ENCODE assay signal across 20 cellular contexts in the genomic region with DNA sequence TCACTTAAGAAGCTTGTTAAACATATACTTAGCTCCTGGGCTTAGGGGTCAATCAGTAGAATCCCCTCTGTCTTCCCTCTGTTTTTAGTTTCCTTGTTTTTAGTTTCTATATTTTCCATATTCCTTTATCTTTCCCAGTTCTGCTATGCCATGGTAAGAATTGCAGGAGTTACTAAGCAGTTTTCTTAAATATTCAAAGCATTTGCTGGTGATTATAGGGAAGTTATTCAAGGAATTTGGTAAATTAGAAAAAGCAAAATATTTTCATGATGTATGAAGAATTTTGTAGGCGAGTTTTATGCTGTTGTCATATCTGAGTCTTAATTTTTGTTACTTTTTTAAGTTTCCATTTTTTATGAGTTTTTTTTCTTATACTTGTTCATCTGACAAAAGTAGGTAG.
DNase-seq lines count a peak whose midpoint lies in the region; ATAC-seq, FAIRE-seq and TF ChIP-seq lines count a peak whose summit lies in the region.
"Had no signal": no experiment of that assay in that cellular context is flagged by ENCODE, and none has a peak within 500 bp of the region (broad histone marks: within the 10 kb centered on the region; RNA-seq: fewer than 3 reads in every experiment).

No MANE protein-coding gene starts in this region.

- H3K36me3 ChIP-seq in GM23248 (ENCODE audit: low read depth): no peaks in the 10 kb centered on the region

- H3K4me1 ChIP-seq in A549 (peaks cover 27% of the 10 kb centered on the region), GM23248 (ENCODE audit: insufficient read depth) (peaks cover 32% of the 10 kb centered on the region)
- H3K4me1 ChIP-seq: BLaER1 had no signal

- H3K79me2 ChIP-seq in GM23248 (ENCODE audit: insufficient read depth): no peaks in the 10 kb centered on the region

- no peak for TF ChIP-seq RAD21 in A549 (conservative IDR thresholded peaks at IDR 0.05 in 1 of 2, IDR thresholded peaks at IDR 0.05 in 1 of 2)

- POLR2A ChIA-PET in A549 (lab: Yijun Ruan, JAX): no interaction called here

- FAIRE-seq in A549 (lab: Jason Lieb, UNC): no peak
- FAIRE-seq: D721Med, RCC 7860 had no signal

- H3K27ac ChIP-seq in A549 (no peak overlapping the region), GM23248 (no peak overlapping the region)
- H3K27ac ChIP-seq: BLaER1 had no signal

- H3K27me3 Mint-ChIP-seq in chondrocyte (ENCODE audit: low read depth): no peaks in the 10 kb centered on the region
- no peaks in the 10 kb centered on the region for H3K27me3 Mint-ChIP-seq in natural killer cell treated with Interleukin-12 subunit alpha and Interleukin-12 subunit beta and Interleukin-15 and Interleukin-18, amount 100 ng/mL, for 72 hours

- no peak for TF ChIP-seq POLR2A in A549 (IDR thresholded peaks at IDR 0.05; ENCODE audit: low read length)

- H3K9ac ChIP-seq in GM23248: no peak overlapping the region
- H3K9ac ChIP-seq: BLaER1 had no signal

- peaks cover 55% of the 10 kb centered on the region for H3K4me1 Mint-ChIP-seq in chondrocyte (ENCODE audit: low read depth)
- peaks cover 0 to 4% of the 10 kb centered on the region in 2 donors for H3K4me1 Mint-ChIP-seq in natural killer cell treated with Interleukin-12 subunit alpha and Interleukin-12 subunit beta and Interleukin-15 and Interleukin-18, amount 100 ng/mL, for 72 hours (ENCODE audit: low read depth in 2 of 2)

- H3K9me2 ChIP-seq in GM23248 (ENCODE audit: insufficient read depth): no peaks in the 10 kb centered on the region

- peaks cover 12% of the 10 kb centered on the region; the same call in 1 of the 2 replicates for H3F3A ChIP-seq in GM23248 (ENCODE audit: insufficient read depth)

- DNase-seq in A549 (ENCODE audit: low read depth in 1 of 2, low spot score in 1 of 2) (no peak), GM23248 (no peak), chondrocyte (ENCODE audit: low spot score) (no peak), hepatic stellate cell (ENCODE audit: low spot score) (peak; percentile 14), NCI-H524 treated with DMSO at 0.1 percent for 48 hours (lab: John Stamatoyannopoulos, UW) (no peak), NCI-H345 (lab: John Stamatoyannopoulos, UW) (no peak)
- no peak for DNase-seq in natural killer cell treated with Interleukin-12 subunit alpha and Interleukin-12 subunit beta and Interleukin-15 and Interleukin-18, amount 100 ng/mL, for 72 hours (ENCODE audit: low spot score)
- DNase-seq: 8988T; CD8-positive, alpha-beta T cell; DMS79 treated with DMSO at 0.1 percent for 48 hours; H7; NCI-H1105; NCI-H1694; NCI-H2081 treated with DMSO at 0.1 percent for 48 hours; NCI-H748 treated with DMSO at 0.1 percent for 48 hours had no signal

- no peak for ATAC-seq in A549
- no peak for ATAC-seq in HG03039 (IDR thresholded peaks at IDR 0.05; ENCODE audit: unreplicated experiment)
- ATAC-seq in natural killer cell treated with Interleukin-12 subunit alpha and Interleukin-12 subunit beta and Interleukin-15 and Interleukin-18, amount 100 ng/mL, for 72 hours: no peak
- ATAC-seq: CD8-positive, alpha-beta T cell; Right ventricle myocardium inferior had no signal

- H3K9me3 Mint-ChIP-seq in chondrocyte (ENCODE audit: low read depth): no peaks in the 10 kb centered on the region
- no peaks in the 10 kb centered on the region for H3K9me3 Mint-ChIP-seq in natural killer cell treated with Interleukin-12 subunit alpha and Interleukin-12 subunit beta and Interleukin-15 and Interleukin-18, amount 100 ng/mL, for 72 hours
- H3K9me3 Mint-ChIP-seq: CD8-positive, alpha-beta T cell had no signal

- 75% methylated on average over 1 of the region's 1 CpG for WGBS in A549 (ENCODE audit: missing lambda C conversion rate)
- 54 to 56% methylated on average over 1 of the region's 1 CpG for WGBS in GM23248 (ENCODE audit: low coverage in 1 of 2, low lambda C conversion rate in 2 of 2, missing lambda C conversion rate in 2 of 2), 2 experiments

- H3K4me3 Mint-ChIP-seq in chondrocyte (ENCODE audit: unreplicated experiment): no peak overlapping the region
- H3K4me3 Mint-ChIP-seq in natural killer cell treated with Interleukin-12 subunit alpha and Interleukin-12 subunit beta and Interleukin-15 and Interleukin-18, amount 100 ng/mL, for 72 hours: no peak overlapping the region
- H3K4me3 Mint-ChIP-seq: CD8-positive, alpha-beta T cell had no signal

- H2AFZ ChIP-seq in GM23248: no peak overlapping the region

- 0 out of 3 replicates have a peak overlapping the region, but pooled peaks have one; percentile 17 for H3K4me2 ChIP-seq in A549
- peak overlapping the region; percentile 22 for H3K4me2 ChIP-seq in GM23248 (ENCODE audit: unreplicated experiment)
- H3K4me2 ChIP-seq: BLaER1 had no signal

- no peaks in the 10 kb centered on the region for H3K27me3 ChIP-seq in GM23248 (replicated peaks; ENCODE audit: insufficient read depth)
- H3K27me3 ChIP-seq: BLaER1 had no signal

- H3K4me3 ChIP-seq in A549: no peak overlapping the region
- H3K4me3 ChIP-seq in GM23248: peak overlapping the region; percentile 23
- H3K4me3 ChIP-seq: BLaER1 had no signal

- no peaks in the 10 kb centered on the region for H3K36me3 Mint-ChIP-seq in chondrocyte (ENCODE audit: low read depth)
- no peaks in the 10 kb centered on the region for H3K36me3 Mint-ChIP-seq in natural killer cell treated with Interleukin-12 subunit alpha and Interleukin-12 subunit beta and Interleukin-15 and Interleukin-18, amount 100 ng/mL, for 72 hours

- CTCF ChIA-PET in A549 (lab: Yijun Ruan, JAX): no interaction called here

- H4K20me1 ChIP-seq in GM23248 (ENCODE audit: insufficient read depth): no peaks in the 10 kb centered on the region
- H4K20me1 ChIP-seq: BLaER1 had no signal

- TF ChIP-seq EP300 in A549 (IDR thresholded peaks at IDR 0.05): no peak

- no peaks in the 10 kb centered on the region for H3K9me3 ChIP-seq in A549
- no peaks in the 10 kb centered on the region for H3K9me3 ChIP-seq in GM23248 (ENCODE audit: low read depth)

- in situ Hi-C loops in GM23248 (cut with MboI): no loop called here

- TF ChIP-seq CTCF in A549 (IDR thresholded peaks at IDR 0.05) (no peak), chondrocyte (IDR thresholded peaks at IDR 0.05) (no peak)

- peak overlapping the region; percentile 77 for H3K27ac Mint-ChIP-seq in chondrocyte (ENCODE audit: unreplicated experiment)
- no peak overlapping the region for H3K27ac Mint-ChIP-seq in natural killer cell treated with Interleukin-12 subunit alpha and Interleukin-12 subunit beta and Interleukin-15 and Interleukin-18, amount 100 ng/mL, for 72 hours
- H3K27ac Mint-ChIP-seq: CD8-positive, alpha-beta T cell had no signal

TF ChIP-seq in A549, 52 proteins besides CTCF, POLR2A, EP300 and RAD21:
- no peak for TF ChIP-seq EHF (CRISPR knock-in tag; IDR thresholded peaks at IDR 0.05)
- TF ChIP-seq JUN (IDR thresholded peaks at IDR 0.05): no peak
- no peak for TF ChIP-seq MAFK (IDR thresholded peaks at IDR 0.05; ENCODE audit: partially characterized antibody)
- no peak for TF ChIP-seq RFX5 (IDR thresholded peaks at IDR 0.05)
- no peak for TF ChIP-seq SREBF2 (IDR thresholded peaks at IDR 0.05)
- no peak for TF ChIP-seq HOXB5 (CRISPR knock-in tag; IDR thresholded peaks at IDR 0.05)
- TF ChIP-seq, protein P1, sequence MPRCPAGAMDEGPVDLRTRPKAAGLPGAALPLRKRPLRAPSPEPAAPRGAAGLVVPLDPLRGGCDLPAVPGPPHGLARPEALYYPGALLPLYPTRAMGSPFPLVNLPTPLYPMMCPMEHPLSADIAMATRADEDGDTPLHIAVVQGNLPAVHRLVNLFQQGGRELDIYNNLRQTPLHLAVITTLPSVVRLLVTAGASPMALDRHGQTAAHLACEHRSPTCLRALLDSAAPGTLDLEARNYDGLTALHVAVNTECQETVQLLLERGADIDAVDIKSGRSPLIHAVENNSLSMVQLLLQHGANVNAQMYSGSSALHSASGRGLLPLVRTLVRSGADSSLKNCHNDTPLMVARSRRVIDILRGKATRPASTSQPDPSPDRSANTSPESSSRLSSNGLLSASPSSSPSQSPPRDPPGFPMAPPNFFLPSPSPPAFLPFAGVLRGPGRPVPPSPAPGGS (IDR thresholded peaks at IDR 0.05): no peak
- TF ChIP-seq, protein P2, sequence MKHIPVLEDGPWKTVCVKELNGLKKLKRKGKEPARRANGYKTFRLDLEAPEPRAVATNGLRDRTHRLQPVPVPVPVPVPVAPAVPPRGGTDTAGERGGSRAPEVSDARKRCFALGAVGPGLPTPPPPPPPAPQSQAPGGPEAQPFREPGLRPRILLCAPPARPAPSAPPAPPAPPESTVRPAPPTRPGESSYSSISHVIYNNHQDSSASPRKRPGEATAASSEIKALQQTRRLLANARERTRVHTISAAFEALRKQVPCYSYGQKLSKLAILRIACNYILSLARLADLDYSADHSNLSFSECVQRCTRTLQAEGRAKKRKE (CRISPR knock-in tag; IDR thresholded peaks at IDR 0.05; ENCODE audit: low read depth): no peak
